ENCODE assay signal across 2 cellular contexts in genomic region chr1:116834605-116835004, GRCh38.
TF ChIP-seq lines count a peak whose summit lies in the region.

No MANE protein-coding gene starts in this region.

TF ChIP-seq in GM23338, 12 proteins besides CTCF, POLR2A, EP300 and RAD21 (continued from another document):
- no peak for TF ChIP-seq REST (IDR thresholded peaks at IDR 0.05; ENCODE audit: unreplicated experiment)
- TF ChIP-seq ZNF462 (CRISPR knock-in tag; IDR thresholded peaks at IDR 0.05) = no peak
- no peak for TF ChIP-seq JUNB (IDR thresholded peaks at IDR 0.05; ENCODE audit: unreplicated experiment)
- TF ChIP-seq ETS1 (IDR thresholded peaks at IDR 0.05) = no peak
- TF ChIP-seq EZH2 (IDR thresholded peaks at IDR 0.05; ENCODE audit: low read depth, unreplicated experiment) = no peak
- no peak for TF ChIP-seq NANOG (IDR thresholded peaks at IDR 0.05; ENCODE audit: borderline replicate concordance)
TF ChIP-seq in GM23338: peak in this region for 0.

TF ChIP-seq in K562, 482 proteins besides CTCF, POLR2A, EP300 and RAD21:
- TF ChIP-seq UBTF (IDR thresholded peaks at IDR 0.05; ENCODE audit: borderline replicate concordance in 1 of 2, low read depth in 2 of 2, low read length in 2 of 2) = no peak
- TF ChIP-seq HOXB6 (CRISPR knock-in tag; IDR thresholded peaks at IDR 0.05; ENCODE audit: borderline replicate concordance) = no peak
- no peak for TF ChIP-seq BACH1 (tag; IDR thresholded peaks at IDR 0.05)
- no peak for TF ChIP-seq ZBTB1 (CRISPR knock-in tag; IDR thresholded peaks at IDR 0.05; ENCODE audit: borderline replicate concordance, low read depth)
- TF ChIP-seq SUPT5H (IDR thresholded peaks at IDR 0.05) = no peak
- no peak for TF ChIP-seq TOE1 (IDR thresholded peaks at IDR 0.05; ENCODE audit: borderline replicate concordance)
- no peak for TF ChIP-seq TOE1 (CRISPR knock-in tag; IDR thresholded peaks at IDR 0.05; ENCODE audit: borderline replicate concordance, low read depth)
- no peak for TF ChIP-seq RBM15 (IDR thresholded peaks at IDR 0.05; ENCODE audit: insufficient read depth, low read length)
- TF ChIP-seq ZNF311 (CRISPR knock-in tag; IDR thresholded peaks at IDR 0.05) = no peak
- TF ChIP-seq POU5F1 (IDR thresholded peaks at IDR 0.05; ENCODE audit: borderline replicate concordance, low read depth, low read length, partially characterized antibody) = no peak
- no peak for TF ChIP-seq THRB (CRISPR knock-in tag; conservative IDR thresholded peaks at IDR 0.05)
- no peak for TF ChIP-seq HDGF (IDR thresholded peaks at IDR 0.05)
- no peak for TF ChIP-seq POLR3A (IDR thresholded peaks at IDR 0.05; ENCODE audit: borderline replicate concordance, extremely low read depth, insufficient read depth, insufficient read length)
- no peak for TF ChIP-seq TAF15 (IDR thresholded peaks at IDR 0.05; ENCODE audit: low read depth, low read length)
- TF ChIP-seq TAF7 (tag; IDR thresholded peaks at IDR 0.05) = no peak
